Comparison of ENCODE assay signal across 8 cellular contexts in genomic region chr1:155172732-155173477, GRCh38. TPM values are rescaled to one million over a fixed set of nuclear protein-coding genes. Genes with fewer than 3 reads are reported as not detected.
DNase-seq lines count a peak whose midpoint lies in the region; ATAC-seq and TF ChIP-seq lines count a peak whose summit lies in the region.

KRTCAP2 (minus strand) TSS chr1:155173304; CDS start chr1:155173224, 80 bp downstream.

- peak; percentile 97 for TF ChIP-seq CTCF in GM12865 (IDR thresholded peaks at IDR 0.05; ENCODE audit: insufficient read depth, low read depth, low read length, missing control alignments)
- peak; percentile 93 for TF ChIP-seq CTCF in cardiac muscle cell (IDR thresholded peaks at IDR 0.05; ENCODE audit: low read depth, low read length)
- TF ChIP-seq CTCF in type B pancreatic cell (conservative IDR thresholded peaks at IDR 0.05), result peak; percentile 98

- H3K27me3 Mint-ChIP-seq in type B pancreatic cell, result peaks cover 3% of the 10 kb centered on the region

- H3K4me3 Mint-ChIP-seq in type B pancreatic cell, result peak within 1 kb of the TSS; percentile 100

- H3K9me3 Mint-ChIP-seq in type B pancreatic cell, result no peaks in the 10 kb centered on the region

- H3K27ac ChIP-seq in cardiac muscle cell, result peak within 1 kb of the TSS; percentile 87

- H3K4me3 ChIP-seq in GM12865 (ENCODE audit: low read depth, low read length) (peak within 1 kb of the TSS; percentile 60), cardiac muscle cell (peak within 1 kb of the TSS; percentile 74)

- peaks cover 10% of the 10 kb centered on the region for H3K36me3 Mint-ChIP-seq in type B pancreatic cell

- peaks cover 6% of the 10 kb centered on the region for H3K27me3 ChIP-seq in cardiac muscle cell

- H3K27ac Mint-ChIP-seq in type B pancreatic cell, result peak within 1 kb of the TSS; percentile 99

- H3K9me3 ChIP-seq in cardiac muscle cell (ENCODE audit: low read depth), result no peaks in the 10 kb centered on the region

- DNase-seq in GM12865 (ENCODE audit: low read depth) (peak; percentile 98), NCI-H1417 (lab: John Stamatoyannopoulos, UW) (peak; percentile 94 to 100 (median 98)), SW 1271 (lab: John Stamatoyannopoulos, UW) (peak; percentile 68 to 86), cardiac muscle cell (ENCODE audit: low read depth in 1 of 2, low spot score in 1 of 2) (peak; percentile 96 to 97), pons (ENCODE audit: low spot score) (peak; percentile 96), type B pancreatic cell (ENCODE audit: extremely low spot score, unreplicated experiment) (peak; percentile 96)
- peak; percentile 85 for DNase-seq in activated naive CD8-positive, alpha-beta T cell treated with anti-CD3 and anti-CD28 coated beads, Interleukin-2, amount 50 U/mL, for 16 hours (ENCODE audit: low read depth, low spot score)

- peak; percentile 72 for ATAC-seq in HG02642 (IDR thresholded peaks at IDR 0.05; ENCODE audit: poor library complexity, unreplicated experiment)

- peaks cover 3% of the 10 kb centered on the region for H3K36me3 ChIP-seq in cardiac muscle cell

- peaks cover 5% of the 10 kb centered on the region for H3K4me1 ChIP-seq in cardiac muscle cell (ENCODE audit: low read depth)

- H3K4me1 Mint-ChIP-seq in type B pancreatic cell (ENCODE audit: unreplicated experiment), result peaks cover 24% of the 10 kb centered on the region

RNA-seq across cellular contexts. Expression of gene KRTCAP2, which starts in this region (rescaled TPM):
- 122 and 124 TPM in 2 replicates for total RNA-seq in cardiac muscle cell
- 357 and 428 TPM in 2 replicates for polyA plus RNA-seq in cardiac muscle cell
- 173 and 179 TPM in 2 replicates for total RNA-seq in type B pancreatic cell (ENCODE audit: low replicate concordance)

Comparison
In these comparisons a context has a peak if more than half of its experiments do, and no peak if none do; other contexts are left out.
1. Peak in every context shown above with its lines: DNase-seq, ATAC-seq, H3K4me3 ChIP-seq and H3K27ac ChIP-seq.